Comparison of ENCODE assay signal across 8 cellular contexts in the genomic region with DNA sequence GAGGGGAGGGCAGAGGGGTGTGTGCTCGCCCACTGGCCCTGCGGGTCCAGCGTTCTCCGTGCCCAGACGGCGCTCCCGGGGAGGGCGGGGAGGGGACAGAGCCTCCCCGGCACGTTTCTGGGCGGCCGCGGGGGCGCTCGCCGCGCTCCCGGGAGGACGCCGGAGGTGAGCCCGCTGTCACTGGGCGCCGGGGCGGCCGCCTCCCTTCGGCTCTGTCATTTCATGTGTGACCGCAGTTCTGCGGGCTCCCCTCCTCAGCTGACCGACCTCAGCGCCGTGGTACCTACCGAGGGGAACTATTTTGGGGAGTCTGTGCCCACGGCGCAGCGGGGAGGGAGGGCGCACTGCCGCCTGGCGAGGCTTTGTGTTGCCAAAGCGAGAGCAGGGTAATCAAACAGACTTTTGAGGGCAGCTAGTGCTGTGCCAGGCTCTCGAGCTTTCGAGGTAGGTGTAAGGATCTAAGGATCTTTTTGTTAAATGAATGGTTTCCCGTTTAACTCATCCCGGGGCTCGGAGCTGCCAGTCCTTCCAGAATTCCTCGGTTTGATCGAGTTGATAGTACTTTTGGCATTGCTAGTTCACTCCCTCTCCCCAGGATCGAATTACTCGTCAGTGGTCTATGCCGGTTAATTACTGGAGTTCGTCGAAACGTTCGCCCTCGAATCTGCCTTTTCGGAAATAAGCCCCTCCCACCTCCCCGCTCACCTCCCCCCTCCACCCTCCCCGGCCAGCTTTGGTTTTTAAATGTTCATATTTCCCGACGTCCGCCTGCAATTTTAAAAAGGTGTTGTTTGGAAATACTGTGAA. TPM values are rescaled to one million over a fixed set of nuclear protein-coding genes. Genes with fewer than 3 reads are reported as not detected.
DNase-seq lines count a peak whose midpoint lies in the region; ATAC-seq and TF ChIP-seq lines count a peak whose summit lies in the region.

No MANE protein-coding gene starts in this region.

- DNase-seq in BJ (ENCODE audit: low read depth) (no peak), NT2/D1 (ENCODE audit: low read depth, low spot score) (no peak), fibroblast of peridontal ligament (ENCODE audit: extremely low read depth) (peak; percentile 67), stromal cell of bone marrow (ENCODE audit: low read depth) (peak; percentile 24)
- DNase-seq in natural killer cell treated with Interleukin-12 subunit alpha and Interleukin-12 subunit beta and Interleukin-15 and Interleukin-18, amount 100 ng/mL, for 72 hours (ENCODE audit: low spot score), result peak; percentile 90

- CTCF ChIA-PET in BJ (lab: Yijun Ruan, JAX), result interaction anchor here (0.6 to 2.8 kb wide), 10 partner anchors 34 to 341 kb away, joined by 3 to 10 read pairs (median 3); no protein-coding TSS in a partner anchor

- no peaks in the 10 kb centered on the region for H3K27me3 Mint-ChIP-seq in activated T-helper 17 cell treated with anti-CD3 and anti-CD28 coated beads, Interleukin-2, amount 50 U/mL, for 72 hours
- no peaks in the 10 kb centered on the region for H3K27me3 Mint-ChIP-seq in natural killer cell treated with Interleukin-12 subunit alpha and Interleukin-12 subunit beta and Interleukin-15 and Interleukin-18, amount 100 ng/mL, for 72 hours

- H3K4me3 ChIP-seq in BJ (ENCODE audit: low read depth, low read length) (peak overlapping the region; percentile 57), NT2/D1 (ENCODE audit: insufficient read length, low read depth) (peak overlapping the region; percentile 38)

- peaks cover 22% of the 10 kb centered on the region for H3K4me1 Mint-ChIP-seq in activated T-helper 17 cell treated with anti-CD3 and anti-CD28 coated beads, Interleukin-2, amount 50 U/mL, for 72 hours
- H3K4me1 Mint-ChIP-seq in natural killer cell treated with Interleukin-12 subunit alpha and Interleukin-12 subunit beta and Interleukin-15 and Interleukin-18, amount 100 ng/mL, for 72 hours (ENCODE audit: low read depth in 2 of 2), result peaks cover 35 to 48% of the 10 kb centered on the region in 2 donors

- H3K4me3 Mint-ChIP-seq in activated T-helper 17 cell treated with anti-CD3 and anti-CD28 coated beads, Interleukin-2, amount 50 U/mL, for 72 hours, result peak overlapping the region; percentile 90
- H3K4me3 Mint-ChIP-seq in natural killer cell treated with Interleukin-12 subunit alpha and Interleukin-12 subunit beta and Interleukin-15 and Interleukin-18, amount 100 ng/mL, for 72 hours, result peak overlapping the region; percentile 95

- no peaks in the 10 kb centered on the region for H3K9me3 Mint-ChIP-seq in activated T-helper 17 cell treated with anti-CD3 and anti-CD28 coated beads, Interleukin-2, amount 50 U/mL, for 72 hours
- H3K9me3 Mint-ChIP-seq in natural killer cell treated with Interleukin-12 subunit alpha and Interleukin-12 subunit beta and Interleukin-15 and Interleukin-18, amount 100 ng/mL, for 72 hours, result no peaks in the 10 kb centered on the region

- no peaks in the 10 kb centered on the region for H3K36me3 ChIP-seq in BJ (ENCODE audit: control insufficient read depth, insufficient read depth, low read length)
- no peaks in the 10 kb centered on the region for H3K36me3 ChIP-seq in NT2/D1 (ENCODE audit: insufficient read depth, insufficient read length, low read length)

- peak overlapping the region; percentile 70 for H3K9ac ChIP-seq in NT2/D1 (ENCODE audit: insufficient read length, low read depth)

- no peaks in the 10 kb centered on the region for H3K9me3 ChIP-seq in NT2/D1 (ENCODE audit: insufficient read depth, low read length)

- no peaks in the 10 kb centered on the region for H3K4me1 ChIP-seq in NT2/D1 (ENCODE audit: insufficient read depth, insufficient read length)

- peak overlapping the region; percentile 100 for H3K27ac Mint-ChIP-seq in activated T-helper 17 cell treated with anti-CD3 and anti-CD28 coated beads, Interleukin-2, amount 50 U/mL, for 72 hours
- H3K27ac Mint-ChIP-seq in natural killer cell treated with Interleukin-12 subunit alpha and Interleukin-12 subunit beta and Interleukin-15 and Interleukin-18, amount 100 ng/mL, for 72 hours, result peak overlapping the region; percentile 90 to 93

- TF ChIP-seq CTCF in BJ (IDR thresholded peaks at IDR 0.05; ENCODE audit: insufficient read depth, low read depth, low read length), result 0 out of 2 replicates have a peak, but pooled peaks have one; percentile 11

- POLR2A ChIA-PET in BJ (lab: Charles Lee), result interaction anchor here (0.6 to 0.9 kb wide), 2 partner anchors 118 to 198 kb away, joined by 4 to 9 read pairs; no protein-coding TSS in a partner anchor

- peaks cover 57% of the 10 kb centered on the region for H3K36me3 Mint-ChIP-seq in activated T-helper 17 cell treated with anti-CD3 and anti-CD28 coated beads, Interleukin-2, amount 50 U/mL, for 72 hours (ENCODE audit: low read depth)
- H3K36me3 Mint-ChIP-seq in natural killer cell treated with Interleukin-12 subunit alpha and Interleukin-12 subunit beta and Interleukin-15 and Interleukin-18, amount 100 ng/mL, for 72 hours, result peaks cover 8% of the 10 kb centered on the region

- peak; percentile 57 for ATAC-seq in GM19025 (IDR thresholded peaks at IDR 0.05; ENCODE audit: low read depth, unreplicated experiment)
- peak; percentile 41 for ATAC-seq in HG03342 (IDR thresholded peaks at IDR 0.05; ENCODE audit: unreplicated experiment)
- ATAC-seq in activated T-helper 17 cell treated with anti-CD3 and anti-CD28 coated beads, Interleukin-2, amount 50 U/mL, for 72 hours (replicated peaks), result peak; percentile 72
- ATAC-seq in natural killer cell treated with Interleukin-12 subunit alpha and Interleukin-12 subunit beta and Interleukin-15 and Interleukin-18, amount 100 ng/mL, for 72 hours, result peak; percentile 85 to 90

- H3K27me3 ChIP-seq in BJ (ENCODE audit: control insufficient read depth, insufficient read depth, low read length) (no peaks in the 10 kb centered on the region), NT2/D1 (ENCODE audit: insufficient read depth, insufficient read length) (peaks cover 24% of the 10 kb centered on the region)

RNA-seq across cellular contexts. Expression of gene ARID5B, which starts 1.9 kb away (rescaled TPM):
- 73.8 and 74.5 TPM in 2 replicates for polyA plus RNA-seq in BJ (2011; rRNA removed)
- 175 and 186 TPM in 2 replicates for polyA minus RNA-seq in BJ (2011; rRNA and poly(A)+ RNA removed)
- 10 to 100 TPM; 65.5 to 93.8 TPM for total RNA-seq in activated T-helper 17 cell treated with anti-CD3 and anti-CD28 coated beads, Interleukin-2, amount 50 U/mL, for 72 hours
- total RNA-seq in natural killer cell treated with Interleukin-12 subunit alpha and Interleukin-12 subunit beta and Interleukin-15 and Interleukin-18, amount 100 ng/mL, for 72 hours, result 10 to 100 TPM; 46.1 to 51.7 TPM

Comparison
In these comparisons a context has a peak if more than half of its experiments do, and no peak if none do; other contexts are left out.
1. DNase-seq: peak in fibroblast of peridontal ligament (single experiment), natural killer cell treated with Interleukin-12 subunit alpha and Interleukin-12 subunit beta and Interleukin-15 and Interleukin-18, amount 100 ng/mL, for 72 hours (single experiment) and stromal cell of bone marrow (single experiment); none in BJ (single experiment) and NT2/D1 (single experiment).
2. Peak in every context shown above with its lines, with median percentiles within 50 percentile points of each other: ATAC-seq.